Comparison of ENCODE assay signal across 9 cellular contexts in genomic region chr13:30802501-30802900, GRCh38.
DNase-seq lines count a peak whose midpoint lies in the region; ATAC-seq lines count a peak whose summit lies in the region.
"Had no signal": no experiment of that assay in that cellular context is flagged by ENCODE, and none has a peak within 500 bp of the region (broad histone marks: within the 10 kb centered on the region; RNA-seq: fewer than 3 reads in every experiment).

No MANE protein-coding gene starts in this region.

- no peak overlapping the region for H3K27ac Mint-ChIP-seq in activated naive CD4-positive, alpha-beta T cell treated with anti-CD3 and anti-CD28 coated beads, Interleukin-2, amount 10 ng/mL, durations not matched to agents 7 days and 5 days
- H3K27ac Mint-ChIP-seq in stimulated activated naive B cell treated with anti-CD40 and anti-IgM and Interleukin-4, amounts not matched to agents 10 μg/mL and 1 μg/mL and 100 μg/mL, for 72 hours: peak overlapping the region; percentile 63

- peak overlapping the region in 1 of 2 donors; percentile 80 for H3K4me3 ChIP-seq in duodenal mucosa (ENCODE audit: low read depth in 1 of 2, low read length in 2 of 2)

- H3K27ac ChIP-seq in duodenal mucosa (ENCODE audit: low read depth, low read length): no peak overlapping the region
- H3K27ac ChIP-seq: upper lobe of right lung had no signal

- H3K9me3 ChIP-seq in duodenal mucosa (ENCODE audit: control insufficient read depth in 1 of 2, low read length in 2 of 2): no peaks in the 10 kb centered on the region
- H3K9me3 ChIP-seq: upper lobe of right lung had no signal

- no peaks in the 10 kb centered on the region for H3K36me3 Mint-ChIP-seq in activated naive CD4-positive, alpha-beta T cell treated with anti-CD3 and anti-CD28 coated beads, Interleukin-2, amount 10 ng/mL, durations not matched to agents 7 days and 5 days
- no peaks in the 10 kb centered on the region for H3K36me3 Mint-ChIP-seq in stimulated activated naive B cell treated with anti-CD40 and anti-IgM and Interleukin-4, amounts not matched to agents 10 μg/mL and 1 μg/mL and 100 μg/mL, for 72 hours

- H3K27me3 Mint-ChIP-seq in activated naive CD4-positive, alpha-beta T cell treated with anti-CD3 and anti-CD28 coated beads, Interleukin-2, amount 10 ng/mL, durations not matched to agents 7 days and 5 days: peaks cover 21% of the 10 kb centered on the region
- peaks cover 5 to 6% of the 10 kb centered on the region in 2 donors for H3K27me3 Mint-ChIP-seq in stimulated activated naive B cell treated with anti-CD40 and anti-IgM and Interleukin-4, amounts not matched to agents 10 μg/mL and 1 μg/mL and 100 μg/mL, for 72 hours

- no peaks in the 10 kb centered on the region for H3K36me3 ChIP-seq in duodenal mucosa (ENCODE audit: control insufficient read depth in 1 of 2, insufficient read depth in 2 of 2, low read length in 2 of 2)
- H3K36me3 ChIP-seq: upper lobe of right lung had no signal

- peak overlapping the region; percentile 41 for H3K4me3 Mint-ChIP-seq in activated naive CD4-positive, alpha-beta T cell treated with anti-CD3 and anti-CD28 coated beads, Interleukin-2, amount 10 ng/mL, durations not matched to agents 7 days and 5 days
- peak overlapping the region in 1 of 2 donors; percentile 54 for H3K4me3 Mint-ChIP-seq in stimulated activated naive B cell treated with anti-CD40 and anti-IgM and Interleukin-4, amounts not matched to agents 10 μg/mL and 1 μg/mL and 100 μg/mL, for 72 hours

- peaks cover 16% of the 10 kb centered on the region for H3K4me1 Mint-ChIP-seq in activated naive CD4-positive, alpha-beta T cell treated with anti-CD3 and anti-CD28 coated beads, Interleukin-2, amount 10 ng/mL, durations not matched to agents 7 days and 5 days
- H3K4me1 Mint-ChIP-seq in stimulated activated naive B cell treated with anti-CD40 and anti-IgM and Interleukin-4, amounts not matched to agents 10 μg/mL and 1 μg/mL and 100 μg/mL, for 72 hours: peaks cover 16% of the 10 kb centered on the region in 2 donors

- ATAC-seq in HG03571 (IDR thresholded peaks at IDR 0.05; ENCODE audit: unreplicated experiment) (peak; percentile 8), GM21619 (IDR thresholded peaks at IDR 0.05; ENCODE audit: unreplicated experiment) (no peak), HG02678 (IDR thresholded peaks at IDR 0.05; ENCODE audit: unreplicated experiment) (no peak)
- peak; percentile 26 to 29 for ATAC-seq in stimulated activated naive B cell treated with anti-CD40 and anti-IgM and Interleukin-4, amounts not matched to agents 10 μg/mL and 1 μg/mL and 100 μg/mL, for 72 hours (replicated peaks)

- CTCF ChIA-PET in activated naive CD4-positive, alpha-beta T cell treated with anti-CD3 and anti-CD28 coated beads, Interleukin-2, amount 10 ng/mL, durations not matched to agents 7 days and 5 days (lab: Charles Lee): interaction anchor here (0.7 to 1.8 kb wide), 2 partner anchors 122 to 123 kb away, joined by 3 to 8 read pairs; no protein-coding TSS in a partner anchor

- DNase-seq in activated naive CD4-positive, alpha-beta T cell treated with anti-CD3 and anti-CD28 coated beads, Interleukin-2, amount 10 ng/mL, durations not matched to agents 7 days and 5 days: no peak
- no peak for DNase-seq in activated naive CD4-positive, alpha-beta T cell (lab: John Stamatoyannopoulos, UW)
- DNase-seq in stimulated activated naive B cell treated with anti-CD40 and anti-IgM and Interleukin-4, amounts not matched to agents 10 μg/mL and 1 μg/mL and 100 μg/mL, for 72 hours: no peak
- no peak for DNase-seq in cerebellar cortex (ENCODE audit: low spot score)

- no peaks in the 10 kb centered on the region for H3K9me3 Mint-ChIP-seq in activated naive CD4-positive, alpha-beta T cell treated with anti-CD3 and anti-CD28 coated beads, Interleukin-2, amount 10 ng/mL, durations not matched to agents 7 days and 5 days
- no peaks in the 10 kb centered on the region for H3K9me3 Mint-ChIP-seq in stimulated activated naive B cell treated with anti-CD40 and anti-IgM and Interleukin-4, amounts not matched to agents 10 μg/mL and 1 μg/mL and 100 μg/mL, for 72 hours

- H3K27me3 ChIP-seq in duodenal mucosa (ENCODE audit: control insufficient read depth in 1 of 2, insufficient read depth in 2 of 2, low read length in 2 of 2): no peaks in the 10 kb centered on the region
- H3K27me3 ChIP-seq: upper lobe of right lung had no signal

- H3K9ac ChIP-seq in duodenal mucosa (ENCODE audit: low read depth in 1 of 2, low read length in 2 of 2): peak overlapping the region; percentile 55 to 78

- peaks cover 20 to 23% of the 10 kb centered on the region in 2 donors for H3K4me1 ChIP-seq in duodenal mucosa (ENCODE audit: control insufficient read depth in 1 of 2, insufficient read depth in 2 of 2, low read length in 2 of 2)

Comparison
In these comparisons a context has a peak if more than half of its experiments do, and no peak if none do; other contexts are left out.
1. ATAC-seq: peak in HG03571 (single experiment) and stimulated activated naive B cell treated with anti-CD40 and anti-IgM and Interleukin-4, amounts not matched to agents 10 μg/mL and 1 μg/mL and 100 μg/mL, for 72 hours (2 of 2); none in GM21619 (single experiment) and HG02678 (single experiment).